29 cellular contexts compared by ENCODE assay signal in genomic region chr3:9685216-9686049, GRCh38. TPM values are rescaled to one million over a fixed set of nuclear protein-coding genes. Genes with fewer than 3 reads are reported as not detected.
"Had no signal": no experiment of that assay in that cellular context is flagged by ENCODE, and none has a peak within 500 bp of the region (broad histone marks: within the 10 kb centered on the region; RNA-seq: fewer than 3 reads in every experiment).

No MANE protein-coding gene starts in this region.

- DNase-seq: effector CD4-positive, alpha-beta T cell; foreskin fibroblast; gastrocnemius medialis; head of caudate nucleus; natural killer cell; right cardiac atrium; sigmoid colon; stimulated activated naive CD4-positive, alpha-beta T cell treated with Interleukin-2 at 50 U/mL for 16 hours; stomach; upper lobe of left lung had no signal

- H3K9me3 ChIP-seq: gastrocnemius medialis, neutrophil, prostate gland, sigmoid colon, spleen, stomach, thoracic aorta, tibial nerve, upper lobe of left lung had no signal

- H3K9me3 Mint-ChIP-seq: memory B cell, natural killer cell, neural crest cell had no signal

- H3K27me3 ChIP-seq: gastrocnemius medialis, neutrophil, sigmoid colon, spleen, stomach, tibial nerve, upper lobe of left lung had no signal

- H3K27ac ChIP-seq: coronary artery, epithelial cell of prostate, gastrocnemius medialis, neutrophil, parathyroid adenoma, prostate gland, sigmoid colon, spleen, stomach, thoracic aorta, tibial nerve, upper lobe of left lung had no signal

- H3K27ac Mint-ChIP-seq: memory B cell had no signal

- H3K4me1 ChIP-seq: gastrocnemius medialis, parathyroid adenoma, prostate gland, sigmoid colon, upper lobe of left lung had no signal

- ATAC-seq: esophagus mucosa, gastrocnemius medialis, left lobe of liver, natural killer cell, right cardiac atrium had no signal

- H2AFZ ChIP-seq: parathyroid adenoma had no signal

- H3K4me3 ChIP-seq: coronary artery, gastrocnemius medialis, lung, prostate gland, sigmoid colon, spleen, stomach, thoracic aorta, tibial nerve, upper lobe of left lung had no signal

- H3K27me3 Mint-ChIP-seq: memory B cell had no signal

- H3K4me3 Mint-ChIP-seq: memory B cell, natural killer cell, neural crest cell had no signal

- H3K4me1 Mint-ChIP-seq: neural crest cell had no signal

RNA-seq across cellular contexts. Expression of gene CPNE9, which starts 18.2 kb away (rescaled TPM):
- total RNA-seq: dermis microvascular lymphatic vessel endothelial cell, esophagus mucosa, gastrocnemius medialis, glomerular endothelial cell, left lobe of liver, liver, mononuclear cell, omental fat pad, prostate gland, renal cortical epithelial cell, stomach, thoracic aorta, tibial nerve had no signal
